In genomic region chr4:2008921-2009650, GRCh38 we compare ENCODE assay signal across 1 cellular context.
A peak's percentile ranks its signal among the peaks of the same experiment; 100 is the strongest.
TF ChIP-seq lines count a peak whose summit lies in the region.

Gene NELFA (minus strand): TSS chr4:2008974. CDS start chr4:2008959, 15 bp downstream.

TF ChIP-seq in HEK293, 187 proteins besides CTCF, POLR2A, EP300 and RAD21 (continued from another document):
- TF ChIP-seq ZNF704 (tag by site-specific recombination; IDR thresholded peaks at IDR 0.05) (no peak), ZBTB26 (tag by site-specific recombination; optimal IDR thresholded peaks at IDR 0.05) (peak; percentile 95), ZBTB44 (tag by site-specific recombination; IDR thresholded peaks at IDR 0.05) (peak; percentile 58), ZNF768 (tag by site-specific recombination; IDR thresholded peaks at IDR 0.05) (no peak; the same call in 1 of the 2 replicates), ZNF529 (tag by site-specific recombination; IDR thresholded peaks at IDR 0.05; ENCODE audit: insufficient replicate concordance) (no peak), ZNF138 (tag by site-specific recombination; IDR thresholded peaks at IDR 0.05; ENCODE audit: borderline replicate concordance) (no peak), BCL11A (tag by site-specific recombination; IDR thresholded peaks at IDR 0.05; ENCODE audit: low read depth) (no peak), ZNF426 (tag by site-specific recombination; IDR thresholded peaks at IDR 0.05) (no peak), ZNF600 (tag by site-specific recombination; IDR thresholded peaks at IDR 0.05) (peak; percentile 63), INSM2 (tag by site-specific recombination; IDR thresholded peaks at IDR 0.05) (0 out of 2 replicates have a peak, but pooled peaks have one; percentile 47), ZFP41 (tag by site-specific recombination; IDR thresholded peaks at IDR 0.05; ENCODE audit: borderline replicate concordance) (no peak), ZNF692 (tag by site-specific recombination; IDR thresholded peaks at IDR 0.05) (peak; percentile 57), REST (tag by site-specific recombination; IDR thresholded peaks at IDR 0.05) (peak; percentile 89), ZSCAN4 (tag by site-specific recombination; IDR thresholded peaks at IDR 0.05) (no peak), OSR2 (tag by site-specific recombination; IDR thresholded peaks at IDR 0.05) (peak; percentile 30), PRDM10 (tag by site-specific recombination; IDR thresholded peaks at IDR 0.05) (peak; percentile 48), ZNF701 (tag by site-specific recombination; IDR thresholded peaks at IDR 0.05) (no peak), PRDM6 (tag by site-specific recombination; IDR thresholded peaks at IDR 0.05) (no peak)
TF ChIP-seq in HEK293: peak in this region for 68.
